ENCODE assay signal across 11 cellular contexts in the genomic region with DNA sequence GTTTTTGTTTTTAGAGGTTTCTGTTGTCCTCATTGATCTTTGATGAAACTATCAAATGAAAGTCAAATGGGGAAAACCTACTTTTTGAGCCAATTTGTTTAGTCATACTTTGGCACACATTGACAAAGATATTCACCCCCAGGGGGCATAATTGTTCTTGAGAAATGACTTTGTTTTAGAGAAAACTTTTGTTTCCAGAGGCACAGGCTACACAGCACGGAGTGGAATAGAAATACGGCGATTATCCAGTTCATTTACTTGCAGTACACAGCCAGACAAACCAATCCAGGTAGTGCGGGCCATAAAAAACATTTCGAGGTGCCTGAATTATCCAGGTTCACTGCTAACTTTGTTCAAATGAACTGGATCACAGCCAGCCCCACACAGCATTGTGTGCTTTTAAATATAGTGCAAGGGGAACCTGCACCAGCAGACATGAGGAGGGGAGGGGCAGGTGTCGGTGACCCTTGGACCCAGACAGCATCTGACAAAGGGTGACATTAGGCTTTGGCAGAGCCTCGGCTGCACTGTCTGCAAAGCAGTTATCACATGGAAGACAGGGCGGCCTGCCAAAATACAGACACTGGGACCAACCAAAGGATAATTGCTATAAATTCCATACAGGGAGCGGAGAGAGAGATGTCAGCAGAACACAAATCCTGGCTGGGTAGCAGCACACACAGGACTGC.
A peak's percentile ranks its signal among the peaks of the same experiment; 100 is the strongest.
DNase-seq lines count a peak whose midpoint lies in the region; ATAC-seq and TF ChIP-seq lines count a peak whose summit lies in the region.
"Had no signal": no experiment of that assay in that cellular context is flagged by ENCODE, and none has a peak within 500 bp of the region (broad histone marks: within the 10 kb centered on the region; RNA-seq: fewer than 3 reads in every experiment).

No MANE protein-coding gene starts in this region.

- H3K4me3 ChIP-seq in astrocyte of the spinal cord (ENCODE audit: low read depth, low read length): no peak overlapping the region
- H3K4me3 ChIP-seq in hepatocyte: no peak overlapping the region
- H3K4me3 ChIP-seq: coronary artery had no signal

- no peaks in the 10 kb centered on the region for H3K36me3 Mint-ChIP-seq in activated T-helper 17 cell treated with anti-CD3 and anti-CD28 coated beads, Interleukin-2, amount 50 U/mL, for 72 hours (ENCODE audit: low read depth)
- H3K36me3 Mint-ChIP-seq: activated CD8-positive, alpha-beta memory T cell treated with anti-CD3 and anti-CD28 coated beads, Interleukin-2, amount 10 ng/mL, durations not matched to agents 7 days and 5 days had no signal

- H3K4me2 ChIP-seq in hepatocyte: peak overlapping the region; percentile 50

- no peak overlapping the region for H2AFZ ChIP-seq in hepatocyte

- no peak overlapping the region for H3K27ac Mint-ChIP-seq in activated T-helper 17 cell treated with anti-CD3 and anti-CD28 coated beads, Interleukin-2, amount 50 U/mL, for 72 hours
- H3K27ac Mint-ChIP-seq: activated CD8-positive, alpha-beta memory T cell treated with anti-CD3 and anti-CD28 coated beads, Interleukin-2, amount 10 ng/mL, durations not matched to agents 7 days and 5 days had no signal

- no peak overlapping the region for H3K4me3 Mint-ChIP-seq in activated T-helper 17 cell treated with anti-CD3 and anti-CD28 coated beads, Interleukin-2, amount 50 U/mL, for 72 hours
- H3K4me3 Mint-ChIP-seq: activated CD8-positive, alpha-beta memory T cell treated with anti-CD3 and anti-CD28 coated beads, Interleukin-2, amount 10 ng/mL, durations not matched to agents 7 days and 5 days had no signal

- no peak for ATAC-seq in GM21576 (IDR thresholded peaks at IDR 0.05; ENCODE audit: unreplicated experiment)
- no peak for ATAC-seq in activated T-helper 17 cell treated with anti-CD3 and anti-CD28 coated beads, Interleukin-2, amount 50 U/mL, for 72 hours (replicated peaks)
- ATAC-seq: activated CD8-positive, alpha-beta memory T cell treated with anti-CD3 and anti-CD28 coated beads, Interleukin-2, amount 10 ng/mL, durations not matched to agents 7 days and 5 days had no signal

- no peaks in the 10 kb centered on the region for H3K27me3 ChIP-seq in hepatocyte

- peaks cover 22% of the 10 kb centered on the region for H3K27me3 Mint-ChIP-seq in activated T-helper 17 cell treated with anti-CD3 and anti-CD28 coated beads, Interleukin-2, amount 50 U/mL, for 72 hours

- H3K9me3 Mint-ChIP-seq in activated T-helper 17 cell treated with anti-CD3 and anti-CD28 coated beads, Interleukin-2, amount 50 U/mL, for 72 hours: no peaks in the 10 kb centered on the region

- H3K4me1 ChIP-seq in hepatocyte (ENCODE audit: insufficient read depth): peaks cover 4% of the 10 kb centered on the region

- DNase-seq in DMS79 (lab: John Stamatoyannopoulos, UW) (peak; percentile 25), LoVo (ENCODE audit: low spot score) (peak; percentile 14), astrocyte of the spinal cord (ENCODE audit: low read depth, low spot score) (peak; percentile 23), hepatocyte (ENCODE audit: low spot score) (peak; percentile 66), GM13976 (ENCODE audit: low spot score) (no peak), SIG-M5 treated with dmso at 0.1 percent for 504 hours (lab: John Stamatoyannopoulos, UW; ENCODE audit: unreplicated experiment) (no peak)
- DNase-seq: activated CD8-positive, alpha-beta memory T cell treated with anti-CD3 and anti-CD28 coated beads, Interleukin-2, amount 10 ng/mL, durations not matched to agents 7 days and 5 days; OCI-M1 had no signal

- H3K4me1 Mint-ChIP-seq in activated T-helper 17 cell treated with anti-CD3 and anti-CD28 coated beads, Interleukin-2, amount 50 U/mL, for 72 hours: no peaks in the 10 kb centered on the region
- H3K4me1 Mint-ChIP-seq: activated CD8-positive, alpha-beta memory T cell treated with anti-CD3 and anti-CD28 coated beads, Interleukin-2, amount 10 ng/mL, durations not matched to agents 7 days and 5 days had no signal

- in situ Hi-C loops in astrocyte of the spinal cord (cut with HindIII; ENCODE audit: low sequenced_read_pairs): no loop called here
- in situ Hi-C loops in GM13976 (cut with MboI; ENCODE audit: low sequenced_read_pairs, unreplicated experiment): no loop called here

- no peaks in the 10 kb centered on the region for H4K20me1 ChIP-seq in hepatocyte (ENCODE audit: insufficient read depth, poor library complexity, severe bottlenecking)

- TF ChIP-seq CTCF in astrocyte of the spinal cord (IDR thresholded peaks at IDR 0.05; ENCODE audit: low read depth, low read length) (no peak), hepatocyte (IDR thresholded peaks at IDR 0.05; ENCODE audit: poor library complexity) (no peak), GM13976 (IDR thresholded peaks at IDR 0.05; ENCODE audit: borderline replicate concordance, control extremely low read depth, extremely low read depth, insufficient read depth, missing control alignments) (no peak)

- no peaks in the 10 kb centered on the region for H3K36me3 ChIP-seq in hepatocyte (replicated peaks; ENCODE audit: insufficient read depth, low read depth)

- H3K27ac ChIP-seq in hepatocyte: peak overlapping the region; percentile 36
- H3K27ac ChIP-seq: coronary artery had no signal

- no peaks in the 10 kb centered on the region for H3K79me2 ChIP-seq in hepatocyte

- 71% methylated on average over 9 of the region's 9 CpGs for WGBS in hepatocyte (ENCODE audit: low lambda C conversion rate, missing lambda C conversion rate)

- H3K9me2 ChIP-seq in hepatocyte (replicated peaks; ENCODE audit: insufficient read depth): no peaks in the 10 kb centered on the region

- no peaks in the 10 kb centered on the region for H3K9me3 ChIP-seq in hepatocyte (ENCODE audit: low read depth)

Comparison
In these comparisons a context has a peak if more than half of its experiments do, and no peak if none do; other contexts are left out.
1. DNase-seq: peak in DMS79 (single experiment), LoVo (single experiment), astrocyte of the spinal cord (single experiment) and hepatocyte (single experiment); none in GM13976 (single experiment) and SIG-M5 treated with dmso at 0.1 percent for 504 hours (single experiment).